In genomic region chr6:21522007-21522758, GRCh38 we compare ENCODE assay signal across 18 cellular contexts.
DNase-seq lines count a peak whose midpoint lies in the region; ATAC-seq and TF ChIP-seq lines count a peak whose summit lies in the region.
"Had no signal": no experiment of that assay in that cellular context is flagged by ENCODE, and none has a peak within 500 bp of the region (broad histone marks: within the 10 kb centered on the region; RNA-seq: fewer than 3 reads in every experiment).

No MANE protein-coding gene starts in this region.

- DNase-seq in COR-L47 (lab: John Stamatoyannopoulos, UW) (peak; percentile 46), NCI-H128 (lab: John Stamatoyannopoulos, UW; ENCODE audit: unreplicated experiment) (peak; percentile 21), NCI-H526 (lab: John Stamatoyannopoulos, UW) (peak; percentile 60 to 70), smooth muscle cell (lab: John Stamatoyannopoulos, UW; ENCODE audit: unreplicated experiment) (no peak)
- DNase-seq: CD8-positive, alpha-beta memory T cell; EL; Karpas-422; MM.1S; NCI-H187; NK-92 treated with Interleukin-12 subunit alpha and Interleukin-12 subunit beta, amount 100 ng/mL, for 24 hours; T-cell had no signal

- TF ChIP-seq CTCF in brain (conservative IDR thresholded peaks at IDR 0.05) (no peak), smooth muscle cell (IDR thresholded peaks at IDR 0.05; ENCODE audit: borderline replicate concordance, insufficient read depth, poor library complexity, severe bottlenecking) (no peak)

- H3K4me3 ChIP-seq in smooth muscle cell = no peak overlapping the region
- H3K4me3 ChIP-seq: BLaER1, SJCRH30 had no signal

- no peaks in the 10 kb centered on the region for H3K79me2 ChIP-seq in smooth muscle cell (ENCODE audit: low read depth)

- H3K27ac ChIP-seq in smooth muscle cell (ENCODE audit: low read depth) = no peak overlapping the region
- H3K27ac ChIP-seq: BLaER1, RWPE1, SJCRH30 had no signal

- no peaks in the 10 kb centered on the region for H3K4me1 ChIP-seq in smooth muscle cell (ENCODE audit: low read depth)
- H3K4me1 ChIP-seq: BLaER1, SJCRH30 had no signal

- no peaks in the 10 kb centered on the region for H3K36me3 Mint-ChIP-seq in brain
- H3K36me3 Mint-ChIP-seq: CD8-positive, alpha-beta memory T cell; T-cell had no signal

- H3K36me3 ChIP-seq in smooth muscle cell (ENCODE audit: low read depth) = no peaks in the 10 kb centered on the region
- H3K36me3 ChIP-seq: BLaER1, SJCRH30 had no signal

- H3K9ac ChIP-seq in smooth muscle cell (ENCODE audit: low read depth) = no peak overlapping the region
- H3K9ac ChIP-seq: BLaER1 had no signal

- H3K4me2 ChIP-seq in smooth muscle cell = no peak overlapping the region
- H3K4me2 ChIP-seq: BLaER1 had no signal

- peaks cover 55% of the 10 kb centered on the region for H3K4me1 Mint-ChIP-seq in brain
- H3K4me1 Mint-ChIP-seq: CD8-positive, alpha-beta memory T cell; T-cell had no signal

- H3K27me3 ChIP-seq in smooth muscle cell (ENCODE audit: low read depth) = peaks cover 54% of the 10 kb centered on the region
- H3K27me3 ChIP-seq: BLaER1, SJCRH30 had no signal

- no peaks in the 10 kb centered on the region for H3K27me3 Mint-ChIP-seq in brain

- H3K27ac Mint-ChIP-seq in brain = peak overlapping the region; percentile 12 to 94 (median 43)
- H3K27ac Mint-ChIP-seq: CD8-positive, alpha-beta memory T cell; H9; T-cell had no signal

- no peaks in the 10 kb centered on the region for H3K9me3 Mint-ChIP-seq in brain
- H3K9me3 Mint-ChIP-seq: CD8-positive, alpha-beta memory T cell; H9; T-cell had no signal

- H2AFZ ChIP-seq in smooth muscle cell (ENCODE audit: low read depth) = no peak overlapping the region

- H3K4me3 Mint-ChIP-seq in brain = peak overlapping the region in 1 of 5 experiments; percentile 66
- H3K4me3 Mint-ChIP-seq: CD8-positive, alpha-beta memory T cell; T-cell had no signal

- WGBS in smooth muscle cell (ENCODE audit: low lambda C conversion rate) = 94% methylated on average over 16 of the region's 16 CpGs

- no peaks in the 10 kb centered on the region for H3K9me3 ChIP-seq in smooth muscle cell (replicated peaks; ENCODE audit: low read depth)
- H3K9me3 ChIP-seq: BLaER1, SJCRH30 had no signal

- H3F3A ChIP-seq in smooth muscle cell (ENCODE audit: low read depth) = no peaks in the 10 kb centered on the region

- no peaks in the 10 kb centered on the region for H4K20me1 ChIP-seq in smooth muscle cell (ENCODE audit: low read depth)
- H4K20me1 ChIP-seq: BLaER1 had no signal

- ATAC-seq in GM19455 (IDR thresholded peaks at IDR 0.05; ENCODE audit: unreplicated experiment) (no peak), HG02970 (IDR thresholded peaks at IDR 0.05; ENCODE audit: low FRiP score, unreplicated experiment) (no peak)
- ATAC-seq: T-cell had no signal
